ENCODE assay signal across 9 cellular contexts in the genomic region with DNA sequence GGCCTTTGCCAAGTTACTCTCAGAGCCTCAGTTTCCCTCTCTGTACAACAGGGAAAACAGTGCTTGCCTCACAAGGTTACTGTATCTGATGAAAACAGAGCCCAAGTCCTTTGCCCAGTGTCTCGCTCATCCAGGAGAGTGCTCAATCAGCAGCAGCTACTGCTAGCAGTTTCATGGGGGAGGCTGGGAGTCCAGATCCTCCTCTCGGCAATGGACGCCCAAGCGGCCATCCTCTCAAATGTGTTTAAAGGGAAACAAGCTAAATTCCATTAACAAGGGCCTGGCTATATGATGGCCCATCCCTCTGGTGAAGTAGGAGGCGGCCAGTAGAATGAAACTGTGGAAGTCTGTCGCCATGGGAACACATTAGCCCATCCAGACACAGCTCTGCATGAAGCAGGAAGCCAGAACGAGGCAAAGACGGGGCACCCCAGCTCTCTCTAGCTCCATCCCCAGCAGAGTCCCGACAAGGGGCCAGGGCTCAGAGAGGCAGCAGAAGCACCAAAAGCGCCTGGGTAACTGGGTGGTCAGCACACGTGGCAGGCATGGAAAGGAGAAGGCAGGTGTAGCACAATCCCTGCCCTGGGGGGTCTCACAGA. TPM values are rescaled to one million over a fixed set of nuclear protein-coding genes. Genes with fewer than 3 reads are reported as not detected.
DNase-seq lines count a peak whose midpoint lies in the region; ATAC-seq and TF ChIP-seq lines count a peak whose summit lies in the region.
"Had no signal": no experiment of that assay in that cellular context is flagged by ENCODE, and none has a peak within 500 bp of the region (broad histone marks: within the 10 kb centered on the region; RNA-seq: fewer than 3 reads in every experiment).

No MANE protein-coding gene starts in this region.

- H3K36me3 ChIP-seq in DND-41 (ENCODE audit: insufficient read depth, low read length) (peaks cover 61% of the 10 kb centered on the region), gastroesophageal sphincter (peaks cover 0 to 14% of the 10 kb centered on the region in 2 donors), psoas muscle (ENCODE audit: insufficient read depth in 1 of 2, low read depth in 1 of 2) (no peaks in the 10 kb centered on the region)

- no peak overlapping the region for H3K4me3 ChIP-seq in DND-41 (ENCODE audit: low read depth in 1 of 2, low read length in 2 of 2)
- no peak overlapping the region for H3K4me3 ChIP-seq in gastroesophageal sphincter
- H3K4me3 ChIP-seq in psoas muscle: no peak overlapping the region

- H3K4me1 ChIP-seq in DND-41 (ENCODE audit: insufficient read depth, low read length): peaks cover 10% of the 10 kb centered on the region; the same call in 1 of the 2 replicates
- peaks cover 3 to 85% (median 58%) of the 10 kb centered on the region in 3 donors for H3K4me1 ChIP-seq in gastroesophageal sphincter
- peaks cover 80% of the 10 kb centered on the region for H3K4me1 ChIP-seq in psoas muscle

- H4K20me1 ChIP-seq in DND-41 (ENCODE audit: insufficient read depth, low read length): peaks cover 91% of the 10 kb centered on the region

- no peak overlapping the region for H2AFZ ChIP-seq in DND-41 (ENCODE audit: low read depth, low read length)

- H3K27ac ChIP-seq in DND-41 (ENCODE audit: low read length): peak overlapping the region; percentile 50
- peak overlapping the region; percentile 80 for H3K27ac ChIP-seq in RWPE1
- H3K27ac ChIP-seq in gastroesophageal sphincter: peak overlapping the region in 3 of 4 donors; percentile 80 to 84 (median 80)
- peak overlapping the region; percentile 41 for H3K27ac ChIP-seq in psoas muscle

- peaks cover 100% of the 10 kb centered on the region for H3K79me2 ChIP-seq in DND-41 (ENCODE audit: insufficient read depth, low read length)

- TF ChIP-seq EP300 in gastroesophageal sphincter (IDR thresholded peaks at IDR 0.05): no peak

- 40 to 66% methylated on average over 4 to 5 of the region's 11 CpGs for WGBS in gastroesophageal sphincter (ENCODE audit: low coverage in 1 of 2), 2 donors
- 66 to 77% (median 69%) methylated on average over 10 to 11 of the region's 11 CpGs for WGBS in psoas muscle, 3 donors

- intact Hi-C loops in psoas muscle (cut with DNase I): no loop called here

- DNase-seq in DND-41 (no peak), RWPE1 (ENCODE audit: low spot score) (no peak), psoas muscle (peak in 1 of 2 donors; percentile 43), NCI-H1105 (lab: John Stamatoyannopoulos, UW) (no peak), cerebellar nuclear complex (lab: John Stamatoyannopoulos, UW) (no peak)
- DNase-seq: HCEC 1CT had no signal

- ATAC-seq in DND-41 (ENCODE audit: insufficient read depth, low read depth) (no peak), gastroesophageal sphincter (no peak), psoas muscle (no peak), HG03460 (IDR thresholded peaks at IDR 0.05; ENCODE audit: unreplicated experiment) (no peak), HG03442 (IDR thresholded peaks at IDR 0.05; ENCODE audit: unreplicated experiment) (no peak)

- H3K27me3 ChIP-seq in DND-41 (ENCODE audit: insufficient read depth, low read length, poor library complexity) (no peaks in the 10 kb centered on the region), gastroesophageal sphincter (no peaks in the 10 kb centered on the region), psoas muscle (ENCODE audit: insufficient read depth in 3 of 3, low read length in 2 of 3) (no peaks in the 10 kb centered on the region)

- H3K4me2 ChIP-seq in DND-41 (ENCODE audit: insufficient read depth, low read length): no peak overlapping the region

- POLR2A ChIA-PET in RWPE1 (lab: Yijun Ruan, JAX; ENCODE audit: low non-redundant PET): no interaction called here

- CTCF ChIA-PET in RWPE1 (lab: Yijun Ruan, JAX): interaction anchor here (0.7 to 1.0 kb wide), 3 partner anchors 11 to 714 kb away, joined by 3 to 4 read pairs (median 3); no protein-coding TSS in a partner anchor

- H3K9me3 ChIP-seq in DND-41 (ENCODE audit: insufficient read depth, low read length, severe bottlenecking) (no peaks in the 10 kb centered on the region), gastroesophageal sphincter (no peaks in the 10 kb centered on the region), psoas muscle (no peaks in the 10 kb centered on the region)

- no peak for TF ChIP-seq POLR2A in gastroesophageal sphincter (IDR thresholded peaks at IDR 0.05)

- H3K9ac ChIP-seq in DND-41 (ENCODE audit: low read depth, low read length): no peak overlapping the region

- TF ChIP-seq CTCF in DND-41 (IDR thresholded peaks at IDR 0.05; ENCODE audit: borderline replicate concordance, extremely low read depth, low read length, poor library complexity, severe bottlenecking): no peak
- TF ChIP-seq CTCF in RWPE1 (conservative IDR thresholded peaks at IDR 0.05; ENCODE audit: low read depth): no peak
- no peak for TF ChIP-seq CTCF in gastroesophageal sphincter (IDR thresholded peaks at IDR 0.05)
- no peak for TF ChIP-seq CTCF in psoas muscle (IDR thresholded peaks at IDR 0.05)

RNA-seq across cellular contexts. Expression of gene FAM53B, which starts 35.2 kb away (rescaled TPM):
- 10 to 100 TPM; 24.5 to 33.0 (median 30.2) TPM for total RNA-seq in gastroesophageal sphincter
- 100 to 1,000 TPM in 1 of 4 donors, 10 to 100 TPM in 3; 31.0 to 142 (median 43.1) TPM for total RNA-seq in psoas muscle
- 100 to 1,000 TPM in 1 of 3 donors, 10 to 100 TPM in 2; 34.9 to 178 (median 55.8) TPM for polyA plus RNA-seq in psoas muscle
